ENCODE assay signal across 8 cellular contexts in the genomic region with DNA sequence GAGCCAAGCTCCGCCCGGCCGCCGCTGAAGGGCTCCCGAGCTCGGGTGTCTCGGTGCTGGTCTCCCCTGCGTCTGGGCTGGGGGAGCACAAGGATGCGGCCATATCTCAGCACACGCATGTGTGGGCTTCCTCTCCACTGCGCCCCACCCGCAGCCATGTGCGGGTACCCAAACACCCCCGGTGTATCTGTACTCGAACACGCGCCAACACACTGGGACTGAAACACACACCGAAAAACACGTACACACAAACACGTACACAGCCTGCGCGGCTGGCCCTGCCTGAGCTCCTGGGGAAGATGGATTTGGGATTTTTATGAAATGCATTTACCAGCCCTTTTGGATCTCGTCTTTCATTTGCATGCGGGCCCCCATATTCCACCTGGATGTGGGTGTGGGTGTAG. TPM values are rescaled to one million over a fixed set of nuclear protein-coding genes. Genes with fewer than 3 reads are reported as not detected.
DNase-seq lines count a peak whose midpoint lies in the region; TF ChIP-seq lines count a peak whose summit lies in the region.

No MANE protein-coding gene starts in this region.

- H2BK5ac ChIP-seq in mesendoderm (ENCODE audit: low read length) = peak overlapping the region; percentile 89

- in situ Hi-C loops in transverse colon (cut with MboI; ENCODE audit: low pct_ligation_motif_present in 1 of 4, low pct_unique_long_range_greater_than_20kb in 1 of 4, low sequenced_read_pairs in 3 of 4) = no loop called here

- peaks cover 6% of the 10 kb centered on the region for H3K9me3 Mint-ChIP-seq in activated naive CD4-positive, alpha-beta T cell treated with anti-CD3 and anti-CD28 coated beads, Interleukin-2, amount 10 ng/mL, durations not matched to agents 7 days and 5 days

- no peak for TF ChIP-seq CTCF in choroid plexus epithelial cell (conservative IDR thresholded peaks at IDR 0.05; ENCODE audit: low read depth, low read length)
- no peak for TF ChIP-seq CTCF in transverse colon (IDR thresholded peaks at IDR 0.05)

- no peak for TF ChIP-seq EP300 in transverse colon (IDR thresholded peaks at IDR 0.05; ENCODE audit: low read depth)

- H3K4me3 ChIP-seq in choroid plexus epithelial cell (ENCODE audit: low read depth, low read length) (peak overlapping the region; percentile 86), mesendoderm (ENCODE audit: low read length) (peak overlapping the region; percentile 58), transverse colon (peak overlapping the region; percentile 49 to 71 (median 54))

- H3K36me3 ChIP-seq in mesendoderm (ENCODE audit: control insufficient read depth, insufficient read depth, low read length) (no peaks in the 10 kb centered on the region), transverse colon (no peaks in the 10 kb centered on the region)

- TF ChIP-seq POLR2A in transverse colon (IDR thresholded peaks at IDR 0.05) = no peak

- CTCF ChIA-PET in activated naive CD4-positive, alpha-beta T cell treated with anti-CD3 and anti-CD28 coated beads, Interleukin-2, amount 10 ng/mL, durations not matched to agents 7 days and 5 days (lab: Charles Lee) = no interaction called here

- H3K4me1 ChIP-seq in mesendoderm (ENCODE audit: control insufficient read depth, low read depth, low read length) (peaks cover 19% of the 10 kb centered on the region), transverse colon (peaks cover 0 to 10% (median 7%) of the 10 kb centered on the region in 4 donors)

- H3K9ac ChIP-seq in mesendoderm (ENCODE audit: low read length) = peak overlapping the region; percentile 94

- H2AK5ac ChIP-seq in mesendoderm (ENCODE audit: low read length) = peak overlapping the region; percentile 70

- no peak overlapping the region for H2BK15ac ChIP-seq in mesendoderm (replicated peaks; ENCODE audit: low read depth)

- WGBS in mesendoderm (ENCODE audit: extremely low coverage, insufficient coverage, low lambda C conversion rate) = no CpG with 5 or more reads among the region's 24 CpGs
- 4% methylated on average over 17 of the region's 24 CpGs; no CpG with 5 or more reads in 1 of the 2 donors for WGBS in transverse colon (ENCODE audit: low coverage in 1 of 2), 2 donors

- peaks cover 38% of the 10 kb centered on the region for H3K79me2 ChIP-seq in mesendoderm (ENCODE audit: control insufficient read depth, insufficient read depth, low read length)

- peak overlapping the region; percentile 85 for H3K23ac ChIP-seq in mesendoderm (ENCODE audit: low read length)

- peak overlapping the region; percentile 93 for H3K4ac ChIP-seq in mesendoderm (ENCODE audit: low read depth, low read length)

- H3K9me3 ChIP-seq in transverse colon = no peaks in the 10 kb centered on the region

- DNase-seq in activated naive CD4-positive, alpha-beta T cell treated with anti-CD3 and anti-CD28 coated beads, Interleukin-2, amount 10 ng/mL, durations not matched to agents 7 days and 5 days = no peak
- no peak for DNase-seq in activated naive CD4-positive, alpha-beta T cell (lab: John Stamatoyannopoulos, UW)
- DNase-seq in choroid plexus epithelial cell (ENCODE audit: low read depth) (no peak), mesendoderm (no peak), transverse colon (no peak), amygdala (lab: John Stamatoyannopoulos, UW) (no peak), HuH-7.5 (ENCODE audit: low spot score) (no peak), NCI-H1417 treated with DMSO at 0.1 percent for 48 hours (lab: John Stamatoyannopoulos, UW) (no peak)

- H3K36me3 Mint-ChIP-seq in activated naive CD4-positive, alpha-beta T cell treated with anti-CD3 and anti-CD28 coated beads, Interleukin-2, amount 10 ng/mL, durations not matched to agents 7 days and 5 days = peaks cover 20% of the 10 kb centered on the region

- H4K8ac ChIP-seq in mesendoderm (ENCODE audit: low read depth, low read length) = no peak overlapping the region

- peaks cover 19% of the 10 kb centered on the region for H3K4me1 Mint-ChIP-seq in activated naive CD4-positive, alpha-beta T cell treated with anti-CD3 and anti-CD28 coated beads, Interleukin-2, amount 10 ng/mL, durations not matched to agents 7 days and 5 days

- peak overlapping the region; percentile 37 for H3K27ac Mint-ChIP-seq in activated naive CD4-positive, alpha-beta T cell treated with anti-CD3 and anti-CD28 coated beads, Interleukin-2, amount 10 ng/mL, durations not matched to agents 7 days and 5 days

- H3K56ac ChIP-seq in mesendoderm (ENCODE audit: low read length) = peak overlapping the region; percentile 94

- H3K27me3 ChIP-seq in mesendoderm (ENCODE audit: insufficient read depth, low read length, poor library complexity) (peaks cover 6% of the 10 kb centered on the region), transverse colon (peaks cover 58% of the 10 kb centered on the region)

- H3K4me2 ChIP-seq in mesendoderm (ENCODE audit: low read length) = peak overlapping the region; percentile 98

- no peak overlapping the region for H3K4me3 Mint-ChIP-seq in activated naive CD4-positive, alpha-beta T cell treated with anti-CD3 and anti-CD28 coated beads, Interleukin-2, amount 10 ng/mL, durations not matched to agents 7 days and 5 days

- peak overlapping the region; percentile 91 for H3K18ac ChIP-seq in mesendoderm (ENCODE audit: low read length)

- H3K27ac ChIP-seq in mesendoderm (ENCODE audit: low read depth, low read length) (peak overlapping the region; percentile 87), transverse colon (peak overlapping the region; percentile 88 to 92 (median 90))

- peaks cover 99% of the 10 kb centered on the region for H3K27me3 Mint-ChIP-seq in activated naive CD4-positive, alpha-beta T cell treated with anti-CD3 and anti-CD28 coated beads, Interleukin-2, amount 10 ng/mL, durations not matched to agents 7 days and 5 days

- no peaks in the 10 kb centered on the region for H3K79me1 ChIP-seq in mesendoderm (ENCODE audit: low read length)

- intact Hi-C loops in transverse colon (cut with DNase I; ENCODE audit: low total_unique reads) = no loop called here

- peak overlapping the region; percentile 50 for H4K5ac ChIP-seq in mesendoderm (ENCODE audit: low read length)

- H2BK120ac ChIP-seq in mesendoderm (ENCODE audit: low read depth, low read length) = peak overlapping the region; percentile 33

RNA-seq across cellular contexts. Expression of gene TBX3, which starts 0.9 kb away (rescaled TPM):
- polyA plus RNA-seq in mesendoderm (2013, experiment 1 of 2) = 2.1 TPM
- 2.1 TPM for polyA plus RNA-seq in mesendoderm (2013, experiment 2 of 2)
- 10 to 100 TPM in 1 of 4 donors, 1 to 10 TPM in 3; 2.8 to 11.9 (median 5.9) TPM for total RNA-seq in transverse colon
